ENCODE assay signal across 25 cellular contexts in the genomic region with DNA sequence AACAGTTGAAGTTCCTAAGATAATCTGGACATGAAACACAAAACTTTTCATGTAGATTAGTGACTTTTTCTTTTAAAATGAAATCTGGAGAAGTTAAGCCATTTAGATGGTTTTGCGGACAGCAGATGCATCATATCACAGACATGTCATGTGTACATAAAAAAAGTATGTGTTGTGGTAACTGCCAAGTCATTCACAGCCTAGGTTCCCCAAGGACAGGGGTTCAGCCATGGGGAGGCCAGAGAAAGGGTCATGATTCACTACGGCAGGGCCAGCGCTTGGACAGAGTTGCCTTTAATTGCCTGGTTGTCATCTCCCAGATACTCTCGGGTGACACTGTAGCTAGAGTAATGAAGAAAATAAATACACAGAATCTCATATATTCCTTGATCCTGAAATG.
DNase-seq lines count a peak whose midpoint lies in the region; ATAC-seq lines count a peak whose summit lies in the region.
"Had no signal": no experiment of that assay in that cellular context is flagged by ENCODE, and none has a peak within 500 bp of the region (broad histone marks: within the 10 kb centered on the region; RNA-seq: fewer than 3 reads in every experiment).

No MANE protein-coding gene starts in this region.

- no peak overlapping the region for H3K27ac Mint-ChIP-seq in activated T-cell treated with anti-CD3 and anti-CD28 coated beads, Interleukin-2, amount 50 U/mL, for 24 hours
- H3K27ac Mint-ChIP-seq: activated CD4-positive, alpha-beta T cell treated with anti-CD3 and anti-CD28 coated beads, Interleukin-2, amount 10 ng/mL, durations not matched to agents 24 days and 14 days; activated T-cell treated with anti-CD3 and anti-CD28 coated beads, Interleukin-2, amount 50 U/mL, for 72 hours; naive thymus-derived CD8-positive, alpha-beta T cell had no signal

- H3K9me3 Mint-ChIP-seq in activated T-cell treated with anti-CD3 and anti-CD28 coated beads, Interleukin-2, amount 50 U/mL, for 24 hours = no peaks in the 10 kb centered on the region
- H3K9me3 Mint-ChIP-seq: activated CD4-positive, alpha-beta T cell treated with anti-CD3 and anti-CD28 coated beads, Interleukin-2, amount 10 ng/mL, durations not matched to agents 24 days and 14 days had no signal

- no peak overlapping the region for H3K4me3 Mint-ChIP-seq in activated T-cell treated with anti-CD3 and anti-CD28 coated beads, Interleukin-2, amount 50 U/mL, for 24 hours
- H3K4me3 Mint-ChIP-seq: activated CD4-positive, alpha-beta T cell treated with anti-CD3 and anti-CD28 coated beads, Interleukin-2, amount 10 ng/mL, durations not matched to agents 24 days and 14 days; activated T-cell treated with anti-CD3 and anti-CD28 coated beads, Interleukin-2, amount 50 U/mL, for 72 hours; naive thymus-derived CD8-positive, alpha-beta T cell had no signal

- H3K27me3 Mint-ChIP-seq in activated T-cell treated with anti-CD3 and anti-CD28 coated beads, Interleukin-2, amount 50 U/mL, for 24 hours = peaks cover 4% of the 10 kb centered on the region
- H3K27me3 Mint-ChIP-seq: activated CD4-positive, alpha-beta T cell treated with anti-CD3 and anti-CD28 coated beads, Interleukin-2, amount 10 ng/mL, durations not matched to agents 24 days and 14 days had no signal

- H3K36me3 Mint-ChIP-seq in activated T-cell treated with anti-CD3 and anti-CD28 coated beads, Interleukin-2, amount 50 U/mL, for 24 hours (ENCODE audit: low read depth) = no peaks in the 10 kb centered on the region
- H3K36me3 Mint-ChIP-seq: naive thymus-derived CD8-positive, alpha-beta T cell had no signal

- peak; percentile 29 for DNase-seq in AG08396 (ENCODE audit: low spot score)
- DNase-seq in HS-5 (ENCODE audit: low read depth) = peak; percentile 16
- peak; percentile 71 for DNase-seq in fibroblast of peridontal ligament (ENCODE audit: extremely low read depth)
- DNase-seq in left kidney (ENCODE audit: low read depth, low spot score) = peak; percentile 67
- DNase-seq in stimulated activated CD4-positive, alpha-beta T cell treated with anti-CD3 and anti-CD28 coated beads, Interleukin-2, amount 100 ng/mL, for 24 hours = no peak
- DNase-seq in GDM1 (lab: John Stamatoyannopoulos, UW) = no peak
- no peak for DNase-seq in activated T-cell treated with anti-CD3 and anti-CD28 coated beads, Interleukin-2, amount 50 U/mL, for 24 hours
- DNase-seq: activated CD4-positive, alpha-beta T cell treated with anti-CD3 and anti-CD28 coated beads, Interleukin-2, amount 10 ng/mL, durations not matched to agents 24 days and 14 days; activated naive CD4-positive, alpha-beta T cell treated with Interleukin-2 at 50 U/mL for 16 hours; activated T-cell treated with anti-CD3 and anti-CD28 coated beads, Interleukin-2, amount 50 U/mL, for 72 hours; anterior cingulate cortex; BE2C; central memory CD4-positive, alpha-beta T cell; left lung; midbrain; naive thymus-derived CD8-positive, alpha-beta T cell; NCI-H1092 treated with DMSO at 0.1 percent for 48 hours; NCI-H1930; NCI-H748 treated with DMSO at 0.1 percent for 48 hours; retina; T-helper 2 cell; trophoblast cell; WERI-Rb-1 had no signal

- ATAC-seq in HG03521 (IDR thresholded peaks at IDR 0.05; ENCODE audit: unreplicated experiment) = no peak
- ATAC-seq: activated T-cell treated with anti-CD3 and anti-CD28 coated beads, Interleukin-2, amount 50 U/mL, for 72 hours; GM12878; left lung; naive thymus-derived CD8-positive, alpha-beta T cell had no signal

- no peaks in the 10 kb centered on the region for H3K4me1 Mint-ChIP-seq in activated T-cell treated with anti-CD3 and anti-CD28 coated beads, Interleukin-2, amount 50 U/mL, for 24 hours (ENCODE audit: low read depth)
- H3K4me1 Mint-ChIP-seq: activated CD4-positive, alpha-beta T cell treated with anti-CD3 and anti-CD28 coated beads, Interleukin-2, amount 10 ng/mL, durations not matched to agents 24 days and 14 days; naive thymus-derived CD8-positive, alpha-beta T cell had no signal

Comparison
In these comparisons a context has a peak if more than half of its experiments do, and no peak if none do; other contexts are left out.
1. DNase-seq: peak in AG08396 (single experiment), HS-5 (single experiment), fibroblast of peridontal ligament (single experiment) and left kidney (single experiment); none in stimulated activated CD4-positive, alpha-beta T cell treated with anti-CD3 and anti-CD28 coated beads, Interleukin-2, amount 100 ng/mL, for 24 hours (0 of 2), GDM1 (single experiment) and activated T-cell treated with anti-CD3 and anti-CD28 coated beads, Interleukin-2, amount 50 U/mL, for 24 hours (single experiment).